Comparison of ENCODE assay signal across 22 cellular contexts in genomic region chrX:2423899-2424298, GRCh38.
"Had no signal": no experiment of that assay in that cellular context is flagged by ENCODE, and none has a peak within 500 bp of the region (broad histone marks: within the 10 kb centered on the region; RNA-seq: fewer than 3 reads in every experiment).

No MANE protein-coding gene starts in this region.

- DNase-seq: activated CD4-positive, alpha-beta T cell treated with anti-CD3 and anti-CD28 coated beads, Interleukin-2, amount 10 ng/mL, durations not matched to agents 24 days and 14 days; activated CD4-positive, alpha-beta T cell treated with anti-CD3 and anti-CD28 coated beads, Interleukin-2, amount 50 U/mL, for 48 hours; activated CD4-positive, CD25-positive, alpha-beta regulatory T cell treated with anti-CD3 and anti-CD28 coated beads, Interleukin-2, amount 50 U/mL, for 72 hours; activated CD8-positive, alpha-beta memory T cell treated with anti-CD3 and anti-CD28 coated beads, Interleukin-2, amount 10 ng/mL, durations not matched to agents 7 days and 5 days; activated effector memory CD4-positive, alpha-beta T cell treated with anti-CD3 and anti-CD28 coated beads, Interleukin-2, amount 50 U/mL, for 16 hours; activated naive CD4-positive, alpha-beta T cell treated with Interleukin-2 at 50 U/mL for 16 hours; activated T-cell treated with anti-CD3 and anti-CD28 coated beads, Interleukin-2, amount 50 U/mL, for 4 hours; cerebellar nuclear complex; NCI-H1105 treated with DMSO at 0.1 percent for 48 hours; NCI-H1436 treated with DMSO at 0.1 percent for 48 hours; NCI-H187; NCI-H2081; NCI-H510A treated with DMSO at 0.1 percent for 48 hours; NCI-H69; NK-92 treated with Interleukin-12 subunit alpha and Interleukin-12 subunit beta, amount 100 ng/mL, for 24 hours; OCI-M1; RPMI8226; SK-N-SH had no signal

- H3K4me3 Mint-ChIP-seq: activated CD4-positive, alpha-beta T cell treated with anti-CD3 and anti-CD28 coated beads, Interleukin-2, amount 10 ng/mL, durations not matched to agents 24 days and 14 days; activated CD8-positive, alpha-beta memory T cell treated with anti-CD3 and anti-CD28 coated beads, Interleukin-2, amount 10 ng/mL, durations not matched to agents 7 days and 5 days; activated T-cell treated with anti-CD3 and anti-CD28 coated beads, Interleukin-2, amount 50 U/mL, for 4 hours; T-helper 1 cell treated with Interleukin-12 subunit alpha and Interleukin-12 subunit beta and Interleukin-4 antibody, amounts not matched to agents 30 μg/mL and 1 μg/mL, for 36 hours; WTC11 had no signal

- H3K9ac ChIP-seq: SK-N-SH had no signal

- H3K27ac Mint-ChIP-seq: activated CD4-positive, alpha-beta T cell treated with anti-CD3 and anti-CD28 coated beads, Interleukin-2, amount 10 ng/mL, durations not matched to agents 24 days and 14 days; activated CD8-positive, alpha-beta memory T cell treated with anti-CD3 and anti-CD28 coated beads, Interleukin-2, amount 10 ng/mL, durations not matched to agents 7 days and 5 days; activated naive CD4-positive, alpha-beta T cell treated with anti-CD3 and anti-CD28 coated beads, Interleukin-2, amount 50 U/mL, for 72 hours; T-helper 1 cell treated with Interleukin-12 subunit alpha and Interleukin-12 subunit beta and Interleukin-4 antibody, amounts not matched to agents 30 μg/mL and 1 μg/mL, for 36 hours; WTC11 had no signal

- H3K9me2 ChIP-seq: SK-N-SH had no signal

- H3K9me3 ChIP-seq: SK-N-SH had no signal

- ATAC-seq: activated CD8-positive, alpha-beta memory T cell treated with anti-CD3 and anti-CD28 coated beads, Interleukin-2, amount 10 ng/mL, durations not matched to agents 7 days and 5 days; activated T-cell treated with anti-CD3 and anti-CD28 coated beads, Interleukin-2, amount 50 U/mL, for 4 hours; Right ventricle myocardium inferior; WTC11 had no signal

- H3K4me1 Mint-ChIP-seq: activated CD4-positive, alpha-beta T cell treated with anti-CD3 and anti-CD28 coated beads, Interleukin-2, amount 10 ng/mL, durations not matched to agents 24 days and 14 days; activated CD8-positive, alpha-beta memory T cell treated with anti-CD3 and anti-CD28 coated beads, Interleukin-2, amount 10 ng/mL, durations not matched to agents 7 days and 5 days had no signal

- H3K27me3 Mint-ChIP-seq: activated CD4-positive, alpha-beta T cell treated with anti-CD3 and anti-CD28 coated beads, Interleukin-2, amount 10 ng/mL, durations not matched to agents 24 days and 14 days; activated CD8-positive, alpha-beta memory T cell treated with anti-CD3 and anti-CD28 coated beads, Interleukin-2, amount 10 ng/mL, durations not matched to agents 7 days and 5 days had no signal

- H3K4me2 ChIP-seq: SK-N-SH had no signal
